Comparison of ENCODE assay signal across 1 cellular context in the genomic region with DNA sequence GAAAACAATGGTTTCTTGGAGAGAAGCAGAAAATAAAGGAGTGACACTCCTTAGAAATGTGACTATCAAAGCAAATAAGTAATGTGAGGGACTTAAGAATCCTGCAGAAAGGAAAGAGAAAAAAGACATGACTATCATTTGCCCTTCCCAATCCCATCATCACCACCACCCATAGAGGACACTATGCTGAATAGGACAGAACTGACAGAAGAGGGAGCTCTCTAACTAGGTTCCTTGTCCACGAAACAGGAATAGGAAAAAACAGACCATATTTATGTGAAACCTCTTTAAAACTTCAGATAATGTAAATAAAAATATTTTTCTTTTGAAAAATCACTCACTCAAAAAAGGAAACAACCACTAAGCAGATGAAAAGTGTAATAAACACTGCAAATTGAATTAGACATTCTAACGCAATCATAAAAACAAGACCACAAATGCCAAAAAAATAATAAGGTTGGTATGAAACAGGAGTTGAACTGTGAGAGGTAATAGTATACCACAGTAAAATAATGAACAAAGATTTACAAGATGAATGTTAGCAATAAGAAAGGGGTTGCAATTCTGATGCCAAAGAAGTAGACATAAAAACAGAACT.
TF ChIP-seq lines count a peak whose summit lies in the region.

No MANE protein-coding gene starts in this region.

TF ChIP-seq in WTC11, 78 proteins besides CTCF, POLR2A, EP300 and RAD21 (continued from another document):
- TF ChIP-seq, protein P1, sequence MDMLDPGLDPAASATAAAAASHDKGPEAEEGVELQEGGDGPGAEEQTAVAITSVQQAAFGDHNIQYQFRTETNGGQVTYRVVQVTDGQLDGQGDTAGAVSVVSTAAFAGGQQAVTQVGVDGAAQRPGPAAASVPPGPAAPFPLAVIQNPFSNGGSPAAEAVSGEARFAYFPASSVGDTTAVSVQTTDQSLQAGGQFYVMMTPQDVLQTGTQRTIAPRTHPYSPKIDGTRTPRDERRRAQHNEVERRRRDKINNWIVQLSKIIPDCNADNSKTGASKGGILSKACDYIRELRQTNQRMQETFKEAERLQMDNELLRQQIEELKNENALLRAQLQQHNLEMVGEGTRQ (CRISPR knock-in tag; IDR thresholded peaks at IDR 0.05) = no peak
- TF ChIP-seq, protein P2, sequence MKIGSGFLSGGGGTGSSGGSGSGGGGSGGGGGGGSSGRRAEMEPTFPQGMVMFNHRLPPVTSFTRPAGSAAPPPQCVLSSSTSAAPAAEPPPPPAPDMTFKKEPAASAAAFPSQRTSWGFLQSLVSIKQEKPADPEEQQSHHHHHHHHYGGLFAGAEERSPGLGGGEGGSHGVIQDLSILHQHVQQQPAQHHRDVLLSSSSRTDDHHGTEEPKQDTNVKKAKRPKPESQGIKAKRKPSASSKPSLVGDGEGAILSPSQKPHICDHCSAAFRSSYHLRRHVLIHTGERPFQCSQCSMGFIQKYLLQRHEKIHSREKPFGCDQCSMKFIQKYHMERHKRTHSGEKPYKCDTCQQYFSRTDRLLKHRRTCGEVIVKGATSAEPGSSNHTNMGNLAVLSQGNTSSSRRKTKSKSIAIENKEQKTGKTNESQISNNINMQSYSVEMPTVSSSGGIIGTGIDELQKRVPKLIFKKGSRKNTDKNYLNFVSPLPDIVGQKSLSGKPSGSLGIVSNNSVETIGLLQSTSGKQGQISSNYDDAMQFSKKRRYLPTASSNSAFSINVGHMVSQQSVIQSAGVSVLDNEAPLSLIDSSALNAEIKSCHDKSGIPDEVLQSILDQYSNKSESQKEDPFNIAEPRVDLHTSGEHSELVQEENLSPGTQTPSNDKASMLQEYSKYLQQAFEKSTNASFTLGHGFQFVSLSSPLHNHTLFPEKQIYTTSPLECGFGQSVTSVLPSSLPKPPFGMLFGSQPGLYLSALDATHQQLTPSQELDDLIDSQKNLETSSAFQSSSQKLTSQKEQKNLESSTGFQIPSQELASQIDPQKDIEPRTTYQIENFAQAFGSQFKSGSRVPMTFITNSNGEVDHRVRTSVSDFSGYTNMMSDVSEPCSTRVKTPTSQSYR (CRISPR knock-in tag; IDR thresholded peaks at IDR 0.05) = no peak
- no peak for TF ChIP-seq KAT7 (CRISPR knock-in tag; IDR thresholded peaks at IDR 0.05; ENCODE audit: borderline replicate concordance)
- TF ChIP-seq FOXP1 (CRISPR knock-in tag; IDR thresholded peaks at IDR 0.05; ENCODE audit: borderline replicate concordance) = no peak
- no peak for TF ChIP-seq ZNF219 (CRISPR knock-in tag; IDR thresholded peaks at IDR 0.05; ENCODE audit: borderline replicate concordance)
- TF ChIP-seq GABPB1 (CRISPR knock-in tag; IDR thresholded peaks at IDR 0.05) = no peak
TF ChIP-seq in WTC11: peak in this region for 0.
